ENCODE assay signal across 9 cellular contexts in genomic region chr16:64731891-64732290, GRCh38.
"Had no signal": no experiment of that assay in that cellular context is flagged by ENCODE, and none has a peak within 500 bp of the region (broad histone marks: within the 10 kb centered on the region; RNA-seq: fewer than 3 reads in every experiment).

No MANE protein-coding gene starts in this region.

- H3K9ac ChIP-seq: GM23248 had no signal

- H2AFZ ChIP-seq: GM23248, GM23338 had no signal

- ATAC-seq: GM23338, HCT116 had no signal

- H3K9me3 ChIP-seq: HAP-1 had no signal

- H3K4me1 ChIP-seq: HAP-1 had no signal

- H3K4me3 ChIP-seq: GM23248, GM23338, HAP-1 had no signal

- H3K27ac ChIP-seq: GM23248 had no signal

- H3K36me3 ChIP-seq: HAP-1 had no signal

- DNase-seq: GM23248, GOT3, H7, H9, HCEC 1CT, HFFc6 had no signal

- H3K4me2 ChIP-seq: GM23338 had no signal
